ENCODE assay signal across 23 cellular contexts in the genomic region with DNA sequence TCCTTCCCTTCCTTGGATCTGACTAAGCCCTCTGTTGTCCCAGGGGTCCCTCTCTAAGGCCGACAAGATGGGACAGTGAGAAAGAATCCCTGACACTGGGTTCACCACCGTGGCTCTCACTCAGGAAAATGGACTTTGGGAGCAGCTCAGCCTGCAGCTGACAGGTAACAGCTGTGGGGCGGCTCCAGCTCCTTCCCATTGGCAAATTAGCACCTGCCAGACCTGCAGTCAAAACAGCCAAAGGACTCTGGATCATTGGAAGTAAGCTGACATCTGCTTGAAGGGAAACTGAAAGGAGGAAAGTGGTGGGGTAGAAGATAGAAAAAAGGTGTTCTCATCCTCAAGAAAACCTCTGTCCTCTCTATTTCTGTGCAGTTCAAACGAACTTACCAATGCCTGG. TPM values are rescaled to one million over a fixed set of nuclear protein-coding genes. Genes with fewer than 3 reads are reported as not detected.
DNase-seq lines count a peak whose midpoint lies in the region; ATAC-seq, FAIRE-seq and TF ChIP-seq lines count a peak whose summit lies in the region.
"Had no signal": no experiment of that assay in that cellular context is flagged by ENCODE, and none has a peak within 500 bp of the region (broad histone marks: within the 10 kb centered on the region; RNA-seq: fewer than 3 reads in every experiment).

No MANE protein-coding gene starts in this region.

- no peak overlapping the region for H3K4me3 ChIP-seq in mucosa of descending colon
- H3K4me3 ChIP-seq: GM23248, MG63, SJCRH30 had no signal

- no peaks in the 10 kb centered on the region for H3K36me3 Mint-ChIP-seq in T-helper 17 cell (ENCODE audit: low read depth)
- H3K36me3 Mint-ChIP-seq in activated CD4-positive, alpha-beta T cell treated with anti-CD3 and anti-CD28 coated beads, Interleukin-2, amount 10 ng/mL, durations not matched to agents 24 days and 14 days (ENCODE audit: low read depth) = no peaks in the 10 kb centered on the region

- H3K4me1 Mint-ChIP-seq in T-helper 17 cell = peaks cover 8% of the 10 kb centered on the region
- no peaks in the 10 kb centered on the region for H3K4me1 Mint-ChIP-seq in activated CD4-positive, alpha-beta T cell treated with anti-CD3 and anti-CD28 coated beads, Interleukin-2, amount 10 ng/mL, durations not matched to agents 24 days and 14 days

- no peak overlapping the region for H3K4me3 Mint-ChIP-seq in T-helper 17 cell
- H3K4me3 Mint-ChIP-seq in activated CD4-positive, alpha-beta T cell treated with anti-CD3 and anti-CD28 coated beads, Interleukin-2, amount 10 ng/mL, durations not matched to agents 24 days and 14 days = no peak overlapping the region
- H3K4me3 Mint-ChIP-seq: H9 had no signal

- TF ChIP-seq CTCF in mucosa of descending colon (IDR thresholded peaks at IDR 0.05) = no peak

- no peaks in the 10 kb centered on the region for H3K4me1 ChIP-seq in mucosa of descending colon (ENCODE audit: low read depth)
- H3K4me1 ChIP-seq: SJCRH30 had no signal

- no peaks in the 10 kb centered on the region for H3K36me3 ChIP-seq in mucosa of descending colon (ENCODE audit: low read depth)
- H3K36me3 ChIP-seq: MG63, SJCRH30 had no signal

- H3K9me3 ChIP-seq in T-helper 17 cell (ENCODE audit: control insufficient read depth, low read length, poor library complexity, severe bottlenecking) (no peaks in the 10 kb centered on the region), mucosa of descending colon (no peaks in the 10 kb centered on the region)
- H3K9me3 ChIP-seq: MG63, SJCRH30 had no signal

- no peaks in the 10 kb centered on the region for H3K9me3 Mint-ChIP-seq in activated CD4-positive, alpha-beta T cell treated with anti-CD3 and anti-CD28 coated beads, Interleukin-2, amount 10 ng/mL, durations not matched to agents 24 days and 14 days
- H3K9me3 Mint-ChIP-seq: H9 had no signal

- intact Hi-C loops in mucosa of descending colon (cut with DNase I, micrococcal nuclease) = no loop called here
- intact Hi-C loops in activated CD4-positive, alpha-beta T cell treated with anti-CD3 and anti-CD28 coated beads, Interleukin-2, amount 10 ng/mL, durations not matched to agents 24 days and 14 days (cut with micrococcal nuclease) = no loop called here

- H3K27ac Mint-ChIP-seq in T-helper 17 cell = peak overlapping the region; percentile 29
- H3K27ac Mint-ChIP-seq in activated CD4-positive, alpha-beta T cell treated with anti-CD3 and anti-CD28 coated beads, Interleukin-2, amount 10 ng/mL, durations not matched to agents 24 days and 14 days = no peak overlapping the region
- H3K27ac Mint-ChIP-seq: H9 had no signal

- H3K27me3 Mint-ChIP-seq in T-helper 17 cell = peaks cover 5% of the 10 kb centered on the region
- peaks cover 6% of the 10 kb centered on the region for H3K27me3 Mint-ChIP-seq in activated CD4-positive, alpha-beta T cell treated with anti-CD3 and anti-CD28 coated beads, Interleukin-2, amount 10 ng/mL, durations not matched to agents 24 days and 14 days

- ATAC-seq in T-helper 17 cell (no peak), mucosa of descending colon (peak; percentile 50)
- ATAC-seq: PC-3, Right ventricle myocardium inferior, SK-N-SH treated with all-trans-retinoic acid at 6 μM for 48 hours had no signal

- DNase-seq in NCI-H82 (lab: John Stamatoyannopoulos, UW) (peak; percentile 1), NCI-H82 treated with DMSO at 0.1 percent for 48 hours (lab: John Stamatoyannopoulos, UW; ENCODE audit: unreplicated experiment) (no peak), T-helper 17 cell (no peak), mucosa of descending colon (no peak), epidermal melanocyte (ENCODE audit: insufficient read length, low spot score) (no peak), RCC 7860 (ENCODE audit: low spot score) (no peak)
- DNase-seq in activated CD4-positive, alpha-beta T cell treated with anti-CD3 and anti-CD28 coated beads, Interleukin-2, amount 10 ng/mL, durations not matched to agents 24 days and 14 days = no peak
- DNase-seq: GM23248; H9; KBM-7; MG63; NCI-H1105 treated with DMSO at 0.1 percent for 48 hours; NCI-H2029; NCI-H446 treated with DMSO at 0.1 percent for 48 hours; NCI-H69; NK-92 treated with Interleukin-12 subunit alpha and Interleukin-12 subunit beta, amount 100 ng/mL, for 24 hours; PC-3; SJCRH30 had no signal

- no peak for FAIRE-seq in RCC 7860 (lab: Jason Lieb, UNC)
- FAIRE-seq: D721Med had no signal

RNA-seq across cellular contexts. Expression of a gene that starts 53.5 kb away (rescaled TPM):
- total RNA-seq in T-helper 17 cell = not detected
- total RNA-seq in mucosa of descending colon = under 1 TPM in 2 of 3 donors, not detected in 1; 0.06 to 0.19 TPM
- total RNA-seq in activated CD4-positive, alpha-beta T cell treated with anti-CD3 and anti-CD28 coated beads, Interleukin-2, amount 10 ng/mL, durations not matched to agents 24 days and 14 days = not detected in 2 replicates
- total RNA-seq: A172, PC-3, RPMI7951, SJCRH30 had no signal
